In genomic region chr9:129697111-129697955, GRCh38 we compare ENCODE assay signal across 8 cellular contexts. TPM values are rescaled to one million over a fixed set of nuclear protein-coding genes. Genes with fewer than 3 reads are reported as not detected.
DNase-seq lines count a peak whose midpoint lies in the region; ATAC-seq and TF ChIP-seq lines count a peak whose summit lies in the region.

No MANE protein-coding gene starts in this region.

- peaks cover 2% of the 10 kb centered on the region for H3K27me3 ChIP-seq in Caco-2 (replicated peaks; ENCODE audit: control insufficient read depth, insufficient read depth, low read length)

- no TSS peak for BruUV-seq in Caco-2 (replicated peaks; lab: Mats Ljungman, UMichigan)

- no peaks in the 10 kb centered on the region for H3K36me3 ChIP-seq in Caco-2 (ENCODE audit: control insufficient read depth, insufficient read depth, low read length)

- H3K9me3 Mint-ChIP-seq in Caco-2 (ENCODE audit: unreplicated experiment) = no peaks in the 10 kb centered on the region

- POLR2A ChIA-PET in Caco-2 (lab: Charles Lee) = no interaction called here

- peak overlapping the region; percentile 49 for H3K4me3 ChIP-seq in Caco-2 (ENCODE audit: low read depth, low read length)

- peaks cover 9% of the 10 kb centered on the region for H3K27me3 Mint-ChIP-seq in Caco-2 (ENCODE audit: insufficient read depth, unreplicated experiment)

- no peak for TF ChIP-seq CTCF in Caco-2 (IDR thresholded peaks at IDR 0.05; ENCODE audit: insufficient read depth in 1 of 2, low read depth in 1 of 2, low read length in 1 of 2, severe bottlenecking in 1 of 2, unreplicated experiment in 1 of 2)

- H3K36me3 Mint-ChIP-seq in Caco-2 (ENCODE audit: insufficient read depth, unreplicated experiment) = no peaks in the 10 kb centered on the region

- peaks cover 5% of the 10 kb centered on the region for H3K4me1 Mint-ChIP-seq in Caco-2 (ENCODE audit: low read depth, unreplicated experiment)

- intact Hi-C loops in Caco-2 (cut with micrococcal nuclease; ENCODE audit: unreplicated experiment) = no loop called here

- H3K4me1 ChIP-seq in Caco-2 = no peaks in the 10 kb centered on the region

- ATAC-seq in GM21576 (IDR thresholded peaks at IDR 0.05; ENCODE audit: unreplicated experiment) = no peak
- no peak for ATAC-seq in GM19351 (IDR thresholded peaks at IDR 0.05; ENCODE audit: unreplicated experiment)
- no peak for ATAC-seq in GM18867 (IDR thresholded peaks at IDR 0.05; ENCODE audit: unreplicated experiment)

- DNase-seq in Caco-2 = peak in 1 of 2 experiments; percentile 18
- DNase-seq in OCI-M1 (lab: John Stamatoyannopoulos, UW) = peak; percentile 13
- peak; percentile 83 for DNase-seq in astrocyte of the hippocampus (ENCODE audit: low read depth, low spot score)
- DNase-seq in iPS-NIHi7 (ENCODE audit: extremely low spot score) = peak; percentile 79
- peak; percentile 58 to 74 for DNase-seq in stimulated activated CD4-positive, alpha-beta T cell treated with anti-CD3 and anti-CD28 coated beads, Interleukin-4, amount 100 ng/mL, for 4 hours

- H3K9me3 ChIP-seq in Caco-2 = no peaks in the 10 kb centered on the region

- H3K4me3 Mint-ChIP-seq in Caco-2 (ENCODE audit: unreplicated experiment) = peak overlapping the region; percentile 88

- H3K27ac Mint-ChIP-seq in Caco-2 (ENCODE audit: unreplicated experiment) = no peak overlapping the region

- CTCF ChIA-PET in Caco-2 (lab: Charles Lee) = interaction anchor here (0.6 kb wide), 1 partner anchor 527 kb away, joined by 3 read pairs; no protein-coding TSS in a partner anchor

RNA-seq across cellular contexts. Expression of gene PRRX2, which starts 31.9 kb away (rescaled TPM):
- not detected in 2 replicates for total RNA-seq in Caco-2 (2022)

RNA-seq across cellular contexts. Expression of gene ASB6, which starts 55.4 kb away (rescaled TPM):
- total RNA-seq in Caco-2 (2022) = 17.4 and 18.1 TPM in 2 replicates

RNA-seq across cellular contexts. Expression of gene PTGES, which starts 55.5 kb away (rescaled TPM):
- total RNA-seq in Caco-2 (2022) = 4.0 and 5.6 TPM in 2 replicates
